ENCODE assay signal across 14 cellular contexts in the genomic region with DNA sequence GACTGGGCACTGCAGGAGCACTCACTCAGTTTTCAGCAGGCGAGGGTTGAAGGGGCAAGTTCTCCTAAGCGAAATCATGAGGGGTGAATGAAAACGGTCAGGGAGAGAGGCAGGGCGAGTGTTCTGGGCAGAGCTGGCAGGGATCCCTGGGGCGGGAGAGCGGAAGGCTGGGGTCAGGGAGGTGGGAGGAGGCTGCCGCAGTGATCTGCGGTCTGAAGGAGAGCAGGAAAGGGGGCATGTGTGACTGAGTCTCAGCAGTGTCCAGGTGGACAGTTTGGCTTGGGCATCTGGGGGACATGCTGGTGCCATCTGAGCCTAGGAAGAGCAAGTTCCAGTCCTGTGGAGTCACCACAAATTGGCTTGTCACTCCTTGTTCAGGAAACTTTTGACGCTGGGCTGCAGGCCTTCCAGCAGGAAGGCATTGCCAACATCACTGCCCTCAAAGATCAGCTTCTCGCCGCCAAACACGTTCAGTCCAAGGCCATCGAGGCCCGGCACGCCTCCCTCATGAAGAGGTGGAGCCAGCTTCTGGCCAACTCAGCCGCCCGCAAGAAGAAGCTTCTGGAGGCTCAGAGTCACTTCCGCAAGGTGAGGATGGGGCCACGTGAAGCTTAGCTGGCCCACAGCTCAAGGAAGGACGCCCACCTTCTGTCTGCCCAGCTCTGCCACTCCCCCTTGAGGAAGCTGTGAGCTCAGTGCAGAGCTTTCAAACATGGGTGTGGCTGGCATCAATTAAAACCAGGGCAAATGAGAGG. TPM values are rescaled to one million over a fixed set of nuclear protein-coding genes. Genes with fewer than 3 reads are reported as not detected.
A peak's percentile ranks its signal among the peaks of the same experiment; 100 is the strongest.
DNase-seq lines count a peak whose midpoint lies in the region; ATAC-seq and TF ChIP-seq lines count a peak whose summit lies in the region.
"Had no signal": no experiment of that assay in that cellular context is flagged by ENCODE, and none has a peak within 500 bp of the region (broad histone marks: within the 10 kb centered on the region; RNA-seq: fewer than 3 reads in every experiment).

No MANE protein-coding gene starts in this region.

- POLR2A ChIA-PET in OCI-LY7 (lab: Charles Lee): no interaction called here

- H3K79me2 ChIP-seq in DND-41 (ENCODE audit: insufficient read depth, low read length): no peaks in the 10 kb centered on the region
- H3K79me2 ChIP-seq in OCI-LY7 (ENCODE audit: insufficient read depth, low read depth, low read length): no peaks in the 10 kb centered on the region

- 92 to 96% methylated on average over 13 to 20 of the region's 20 CpGs for WGBS in endodermal cell (ENCODE audit: insufficient coverage in 1 of 2, insufficient read length in 1 of 2), 2 experiments
- WGBS in spleen, 5 donors: 64 to 84% (median 77%) methylated on average over 16 to 20 of the region's 20 CpGs

- H3K36me3 Mint-ChIP-seq in endodermal cell (ENCODE audit: low read depth): peaks cover 72% of the 10 kb centered on the region
- peaks cover 7% of the 10 kb centered on the region for H3K36me3 Mint-ChIP-seq in glutamatergic neuron (ENCODE audit: unreplicated experiment)

- DNase-seq in DND-41 (no peak), OCI-LY7 (ENCODE audit: low spot score) (no peak), endodermal cell (peak; percentile 44), spleen (no peak), glutamatergic neuron (no peak), KBM-7 (no peak)
- DNase-seq: activated naive CD4-positive, alpha-beta T cell treated with anti-CD3 and anti-CD28 coated beads, Interleukin-2, amount 50 U/mL, for 16 hours; CD4-positive, CD25-positive, alpha-beta regulatory T cell; GDM1; kidney; NCI-H226; stimulated activated CD4-positive, alpha-beta T cell treated with anti-CD3 and anti-CD28 coated beads, Interleukin-15, amount 100 ng/mL, for 24 hours had no signal

- peaks cover 91% of the 10 kb centered on the region for H3K36me3 ChIP-seq in DND-41 (ENCODE audit: insufficient read depth, low read length)
- H3K36me3 ChIP-seq in OCI-LY7 (ENCODE audit: insufficient read depth, low read length): peaks cover 90% of the 10 kb centered on the region
- peaks cover 90% of the 10 kb centered on the region for H3K36me3 ChIP-seq in endodermal cell (ENCODE audit: control insufficient read depth, insufficient read depth, low read length)
- peaks cover 12 to 100% (median 99%) of the 10 kb centered on the region in 6 donors for H3K36me3 ChIP-seq in spleen

- no peaks in the 10 kb centered on the region for H3K9me2 ChIP-seq in OCI-LY7 (ENCODE audit: insufficient read depth, low read length)

- H3K27ac Mint-ChIP-seq in endodermal cell: no peak overlapping the region
- no peak overlapping the region for H3K27ac Mint-ChIP-seq in glutamatergic neuron (ENCODE audit: unreplicated experiment)

- H3K4me3 Mint-ChIP-seq in endodermal cell (no peak overlapping the region), glutamatergic neuron (ENCODE audit: unreplicated experiment) (no peak overlapping the region)

- TF ChIP-seq CTCF in DND-41 (IDR thresholded peaks at IDR 0.05; ENCODE audit: borderline replicate concordance, extremely low read depth, low read length, poor library complexity, severe bottlenecking): peak; percentile 27
- 0 out of 2 replicates have a peak, but pooled peaks have one; percentile 20 for TF ChIP-seq CTCF in OCI-LY7 (conservative IDR thresholded peaks at IDR 0.05; ENCODE audit: low read length)
- TF ChIP-seq CTCF in endodermal cell (conservative IDR thresholded peaks at IDR 0.05): no peak
- no peak for TF ChIP-seq CTCF in spleen (IDR thresholded peaks at IDR 0.05 in 8 of 11, conservative IDR thresholded peaks at IDR 0.05 in 3 of 11)
- TF ChIP-seq CTCF in glutamatergic neuron (IDR thresholded peaks at IDR 0.05; ENCODE audit: partially characterized antibody, unreplicated experiment): no peak

- H3K27ac ChIP-seq in DND-41 (ENCODE audit: low read length) (no peak overlapping the region), OCI-LY7 (ENCODE audit: low read depth, low read length, poor library complexity, severe bottlenecking) (no peak overlapping the region), endodermal cell (ENCODE audit: low read depth, low read length) (no peak overlapping the region), spleen (peak overlapping the region in 6 of 8 donors; percentile 11 to 67 (median 52))

- no peaks in the 10 kb centered on the region for H3K27me3 Mint-ChIP-seq in endodermal cell (ENCODE audit: insufficient read depth)
- peaks cover 8% of the 10 kb centered on the region for H3K27me3 Mint-ChIP-seq in glutamatergic neuron (ENCODE audit: unreplicated experiment)
- H3K27me3 Mint-ChIP-seq: CD4-positive, CD25-positive, alpha-beta regulatory T cell had no signal

- H3K9me3 Mint-ChIP-seq in endodermal cell (no peaks in the 10 kb centered on the region), glutamatergic neuron (ENCODE audit: unreplicated experiment) (peaks cover 9% of the 10 kb centered on the region)
- H3K9me3 Mint-ChIP-seq: CD4-positive, CD25-positive, alpha-beta regulatory T cell had no signal

- H3K9me3 ChIP-seq in DND-41 (ENCODE audit: insufficient read depth, low read length, severe bottlenecking) (no peaks in the 10 kb centered on the region), OCI-LY7 (ENCODE audit: low read length) (no peaks in the 10 kb centered on the region), endodermal cell (ENCODE audit: control insufficient read depth, low read length) (no peaks in the 10 kb centered on the region), spleen (no peaks in the 10 kb centered on the region)

- CTCF ChIA-PET in OCI-LY7 (lab: Charles Lee; ENCODE audit: unreplicated experiment): no interaction called here

- H4K20me1 ChIP-seq in DND-41 (ENCODE audit: insufficient read depth, low read length) (peaks cover 3% of the 10 kb centered on the region; the same call in 1 of the 2 replicates), OCI-LY7 (ENCODE audit: insufficient read depth, low read length) (no peaks in the 10 kb centered on the region)

- no peak for TF ChIP-seq POLR2A in spleen (IDR thresholded peaks at IDR 0.05)

- H2AFZ ChIP-seq in DND-41 (ENCODE audit: low read depth, low read length) (no peak overlapping the region), OCI-LY7 (ENCODE audit: low read length) (no peak overlapping the region)

- ATAC-seq in DND-41 (ENCODE audit: insufficient read depth, low read depth) (no peak), GM21423 (IDR thresholded peaks at IDR 0.05; ENCODE audit: unreplicated experiment) (no peak)
- ATAC-seq: activated CD4-positive, CD25-positive, alpha-beta regulatory T cell treated with anti-CD3 and anti-CD28 coated beads, Interleukin-2, amount 50 U/mL, for 24 hours had no signal

- no peak overlapping the region for H3K9ac ChIP-seq in DND-41 (ENCODE audit: low read depth, low read length)
- H3K9ac ChIP-seq in endodermal cell (ENCODE audit: extremely low read depth, low read length, poor library complexity, severe bottlenecking): no peak overlapping the region

- H3K4me3 ChIP-seq in DND-41 (ENCODE audit: low read depth in 1 of 2, low read length in 2 of 2): no peak overlapping the region
- no peak overlapping the region for H3K4me3 ChIP-seq in OCI-LY7 (ENCODE audit: low read depth, low read length, poor library complexity, severe bottlenecking)
- no peak overlapping the region for H3K4me3 ChIP-seq in endodermal cell (ENCODE audit: low read length)
- H3K4me3 ChIP-seq in spleen: no peak overlapping the region

- H3K4me1 Mint-ChIP-seq in endodermal cell (no peaks in the 10 kb centered on the region), glutamatergic neuron (ENCODE audit: low read depth, unreplicated experiment) (no peaks in the 10 kb centered on the region)

- intact Hi-C loops in OCI-LY7 (cut with micrococcal nuclease; ENCODE audit: unreplicated experiment) (no loop called here), spleen (cut with DNase I; ENCODE audit: low total_unique reads) (no loop called here)

- in situ Hi-C loops in KBM-7 (cut with MboI; ENCODE audit: low pct_unique_long_range_greater_than_20kb, low sequenced_read_pairs): no loop called here

- H3K4me1 ChIP-seq in DND-41 (ENCODE audit: insufficient read depth, low read length) (no peaks in the 10 kb centered on the region), OCI-LY7 (ENCODE audit: insufficient read depth, low read length, poor library complexity, severe bottlenecking) (no peaks in the 10 kb centered on the region), endodermal cell (ENCODE audit: control insufficient read depth, insufficient read depth, low read length) (no peaks in the 10 kb centered on the region), spleen (peaks cover 0 to 47% (median 27%) of the 10 kb centered on the region in 6 donors)

- BruUV-seq in OCI-LY7 (replicated peaks; lab: Mats Ljungman, UMichigan): no TSS peak

- no peak overlapping the region for H3K4me2 ChIP-seq in DND-41 (ENCODE audit: insufficient read depth, low read length)
- H3K4me2 ChIP-seq in OCI-LY7 (ENCODE audit: low read length): no peak overlapping the region

- H3K27me3 ChIP-seq in DND-41 (ENCODE audit: insufficient read depth, low read length, poor library complexity): no peaks in the 10 kb centered on the region
- H3K27me3 ChIP-seq in endodermal cell (ENCODE audit: control insufficient read depth, insufficient read depth, low read length, poor library complexity, severe bottlenecking): no peaks in the 10 kb centered on the region
- H3K27me3 ChIP-seq in spleen (replicated peaks in 1 of 7): no peaks in the 10 kb centered on the region

RNA-seq across cellular contexts. Expression of a gene that starts 31.1 kb away (rescaled TPM):
- 71.8 and 97.6 TPM in 2 replicates for total RNA-seq in OCI-LY7 (2014; rRNA removed; shearing (Covaris generic))
- total RNA-seq in OCI-LY7 (2022) (51.6 and 55.5 TPM in 2 replicates), endodermal cell (100 to 1,000 TPM in 1 of 2 donors, 10 to 100 TPM in 1; 87.8 to 119 TPM), spleen (10 to 100 TPM; 19.0 to 38.0 (median 25.8) TPM), glutamatergic neuron (ENCODE audit: unreplicated experiment) (15.0 TPM)
- polyA plus RNA-seq in endodermal cell (2013, experiment 1 of 2): 83.9 TPM
- polyA plus RNA-seq in endodermal cell (2013, experiment 2 of 2): 77.9 TPM
- polyA plus RNA-seq in spleen: 10 to 100 TPM; 40.6 to 61.6 (median 53.8) TPM

Comparison
In these comparisons a context has a peak if more than half of its experiments do, and no peak if none do; other contexts are left out.
1. H3K27ac ChIP-seq: peak in spleen (6 of 8); none in DND-41 (single experiment), OCI-LY7 (single experiment) and endodermal cell (single experiment).
2. CTCF ChIP-seq: peak in DND-41 (single experiment) and OCI-LY7 (single experiment); none in endodermal cell (single experiment), spleen (0 of 11) and glutamatergic neuron (single experiment).